Comparison of ENCODE assay signal across 8 cellular contexts in the genomic region with DNA sequence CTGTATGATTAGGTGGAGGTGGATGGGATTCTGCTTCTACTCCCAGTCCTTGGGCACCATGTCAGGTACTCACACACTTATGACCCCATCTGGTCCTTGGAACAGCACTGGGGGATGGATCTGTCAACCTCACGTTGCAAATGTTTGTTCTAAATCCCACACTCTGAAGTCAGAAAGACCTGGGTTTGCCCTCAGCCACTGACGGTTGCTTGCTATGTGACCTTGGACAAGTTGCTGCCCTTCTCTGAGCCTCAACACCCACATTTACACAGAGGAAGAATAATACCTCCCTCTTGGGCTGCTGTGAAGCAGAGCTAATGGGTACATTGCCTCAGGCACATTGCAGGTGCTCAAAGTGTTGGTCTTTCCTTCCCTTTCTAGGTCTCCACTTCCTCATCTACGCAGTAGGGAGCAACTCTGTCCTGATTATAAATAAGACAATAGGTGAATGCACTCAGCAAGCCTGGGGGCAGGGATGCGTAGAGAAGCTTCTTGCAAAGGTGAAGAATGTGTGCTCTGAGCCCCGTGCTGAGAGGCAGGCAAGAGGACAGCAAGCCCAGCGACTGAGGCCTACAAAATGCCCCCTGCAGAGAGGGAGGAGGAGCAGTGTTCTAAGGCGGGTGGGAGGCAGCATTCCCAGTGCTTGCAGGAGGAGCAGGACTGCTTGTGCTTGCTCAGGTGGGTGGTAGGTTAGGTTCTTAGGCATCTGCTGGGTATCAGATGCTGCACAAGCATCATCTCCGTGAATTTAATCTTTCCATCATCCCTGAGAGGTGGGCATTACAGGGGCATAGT. TPM values are rescaled to one million over a fixed set of nuclear protein-coding genes. Genes with fewer than 3 reads are reported as not detected.
DNase-seq lines count a peak whose midpoint lies in the region; ATAC-seq and TF ChIP-seq lines count a peak whose summit lies in the region.
"Not testable (repeated sequence)": the region's sequence is repeated elsewhere in the genome, so short reads cannot be mapped to it uniquely, and the experiment has no call there.
"Had no signal": no experiment of that assay in that cellular context is flagged by ENCODE, and none has a peak within 500 bp of the region (broad histone marks: within the 10 kb centered on the region; RNA-seq: fewer than 3 reads in every experiment).

No MANE protein-coding gene starts in this region.

- not testable (repeated sequence) for H2BK15ac ChIP-seq in H9 (ENCODE audit: low read depth, low read length)

- not testable (repeated sequence) for H3K4me1 ChIP-seq in H9 (ENCODE audit: insufficient read depth, low read length); upper lobe of left lung
- peaks cover 39% of the 10 kb centered on the region for H3K4me1 ChIP-seq in PC-9 (replicated peaks; ENCODE audit: insufficient read depth)

- H3K36me3 Mint-ChIP-seq in H9 (ENCODE audit: insufficient read depth in 1 of 3, low read depth in 3 of 3), result peaks cover 32 to 80% (median 39%) of the 10 kb centered on the region in 3 experiments
- not testable (repeated sequence) for H3K36me3 Mint-ChIP-seq in activated T-cell treated with anti-CD3 and anti-CD28 coated beads, Interleukin-2, amount 50 U/mL, for 24 hours (ENCODE audit: low read depth)

- peak; percentile 51 to 55 for ATAC-seq in upper lobe of left lung (ENCODE audit: low FRiP score in 2 of 2)

- H2BK12ac ChIP-seq in H9 (ENCODE audit: insufficient read length, low read depth, low read length), result not testable (repeated sequence)

- H3K18ac ChIP-seq in H9 (ENCODE audit: insufficient read length, low read depth, low read length), result not testable (repeated sequence)

- H3K27ac Mint-ChIP-seq in H9; activated T-cell treated with anti-CD3 and anti-CD28 coated beads, Interleukin-2, amount 50 U/mL, for 24 hours: not testable (repeated sequence)

- intact Hi-C loops in PC-9 (cut with micrococcal nuclease; ENCODE audit: unreplicated experiment); posterior vena cava (cut with DNase I): not testable (repeated sequence)

- not testable (repeated sequence) for H3K56ac ChIP-seq in H9 (ENCODE audit: insufficient read length, low read depth, low read length)

- not testable (repeated sequence) for H3K4me3 Mint-ChIP-seq in H9; activated T-cell treated with anti-CD3 and anti-CD28 coated beads, Interleukin-2, amount 50 U/mL, for 24 hours

- H3K23ac ChIP-seq in H9 (ENCODE audit: insufficient read length, low read depth, low read length), result not testable (repeated sequence)

- H3K79me1 ChIP-seq in H9 (ENCODE audit: insufficient read depth, low read depth, low read length, poor library complexity, severe bottlenecking), result not testable (repeated sequence)

- not testable (repeated sequence) for H4K20me1 ChIP-seq in H9 (ENCODE audit: control insufficient read depth, insufficient read depth, insufficient read length); PC-9 (ENCODE audit: insufficient read depth)

- not testable (repeated sequence) for H3K79me2 ChIP-seq in H9 (ENCODE audit: insufficient read depth, low read length); PC-9 (ENCODE audit: low read depth)

- no CpG with 5 or more reads among the region's 8 CpGs for WGBS in H9 (ENCODE audit: extremely low coverage, insufficient read length, low lambda C conversion rate)
- 46 to 50% methylated on average over 8 of the region's 8 CpGs for WGBS in upper lobe of left lung, 2 donors

- H3K23me2 ChIP-seq in H9 (ENCODE audit: insufficient read length, low read depth, low read length, poor library complexity, severe bottlenecking), result not testable (repeated sequence)

- H3K27me3 ChIP-seq in H9 (ENCODE audit: insufficient read depth, low read length); PC-9 (ENCODE audit: insufficient read depth, low read depth); upper lobe of left lung: not testable (repeated sequence)

- BruUV-seq in PC-9 (replicated peaks; lab: Mats Ljungman, UMichigan), result not testable (repeated sequence)

- DNase-seq in H9 (peak; percentile 21), PC-9 (peak in 1 of 2 experiments; percentile 94), islet precursor cell (peak; percentile 40), posterior vena cava (ENCODE audit: low spot score) (peak; percentile 64)
- peak; percentile 13 for DNase-seq in activated T-cell treated with anti-CD3 and anti-CD28 coated beads, Interleukin-2, amount 50 U/mL, for 24 hours
- not testable (repeated sequence) for DNase-seq in upper lobe of left lung

- not testable (repeated sequence) for H3K4ac ChIP-seq in H9 (ENCODE audit: low read depth, low read length)

- not testable (repeated sequence) for H4K5ac ChIP-seq in H9 (ENCODE audit: insufficient read length, low read depth, low read length)

- not testable (repeated sequence) for H3K4me2 ChIP-seq in H9 (ENCODE audit: insufficient read depth, insufficient read length, low read length)
- peak overlapping the region; percentile 29 for H3K4me2 ChIP-seq in PC-9

- H2BK20ac ChIP-seq in H9 (ENCODE audit: low read depth, low read length, poor library complexity, severe bottlenecking), result not testable (repeated sequence)

- not testable (repeated sequence) for H3K9me2 ChIP-seq in PC-9 (ENCODE audit: insufficient read depth)

- POLR2A ChIA-PET in PC-9 (lab: Charles Lee; ENCODE audit: unreplicated experiment), result not testable (repeated sequence)

- not testable (repeated sequence) for H3K36me3 ChIP-seq in PC-9 (ENCODE audit: low read depth); upper lobe of left lung

- not testable (repeated sequence) for H2AK5ac ChIP-seq in H9 (ENCODE audit: insufficient read length, low read length)

- H3K14ac ChIP-seq in H9 (ENCODE audit: insufficient read depth, low read length), result not testable (repeated sequence)

- H3T11ph ChIP-seq in H9 (ENCODE audit: low read length), result not testable (repeated sequence)

- not testable (repeated sequence) for H2AFZ ChIP-seq in H9 (ENCODE audit: low read length); PC-9

- H4K91ac ChIP-seq in H9 (ENCODE audit: insufficient read length, low read depth, low read length), result not testable (repeated sequence)

- not testable (repeated sequence) for TF ChIP-seq POLR2A in upper lobe of left lung (IDR thresholded peaks at IDR 0.05)

- H3K27ac ChIP-seq in H9 (ENCODE audit: insufficient read length, low read depth, low read length); PC-9; upper lobe of left lung: not testable (repeated sequence)

- not testable (repeated sequence) for H2BK120ac ChIP-seq in H9 (ENCODE audit: low read depth, low read length, poor library complexity, severe bottlenecking)

- peaks cover 17% of the 10 kb centered on the region for H3K27me3 Mint-ChIP-seq in H9 (ENCODE audit: low read depth)
- H3K27me3 Mint-ChIP-seq in activated T-cell treated with anti-CD3 and anti-CD28 coated beads, Interleukin-2, amount 50 U/mL, for 24 hours, result not testable (repeated sequence)

- H3K9me3 ChIP-seq in H9 (ENCODE audit: control insufficient read depth, low read depth, low read length), result peaks cover 76% of the 10 kb centered on the region
- H3K9me3 ChIP-seq in PC-9 (ENCODE audit: insufficient read depth, low read depth); upper lobe of left lung: not testable (repeated sequence)

- not testable (repeated sequence) for H3K4me1 Mint-ChIP-seq in H9; activated T-cell treated with anti-CD3 and anti-CD28 coated beads, Interleukin-2, amount 50 U/mL, for 24 hours (ENCODE audit: low read depth)

- TF ChIP-seq CTCF in H9 (conservative IDR thresholded peaks at IDR 0.05); PC-9 (conservative IDR thresholded peaks at IDR 0.05); upper lobe of left lung (IDR thresholded peaks at IDR 0.05): not testable (repeated sequence)

- not testable (repeated sequence) for H4K8ac ChIP-seq in H9 (replicated peaks; ENCODE audit: insufficient read length, low read depth, low read length)

- not testable (repeated sequence) for H3K4me3 ChIP-seq in PC-9, upper lobe of left lung

- H3K9ac ChIP-seq in H9 (ENCODE audit: extremely low read depth, insufficient read length, low read length), result not testable (repeated sequence)

- H2BK5ac ChIP-seq in H9 (ENCODE audit: insufficient read length, low read length), result not testable (repeated sequence)

- not testable (repeated sequence) for H3F3A ChIP-seq in PC-9 (ENCODE audit: insufficient read depth, low read depth)

- CTCF ChIA-PET in PC-9 (lab: Charles Lee), result not testable (repeated sequence)

- peaks cover 94 to 98% of the 10 kb centered on the region in 2 experiments for H3K9me3 Mint-ChIP-seq in H9
- peaks cover 11% of the 10 kb centered on the region for H3K9me3 Mint-ChIP-seq in activated T-cell treated with anti-CD3 and anti-CD28 coated beads, Interleukin-2, amount 50 U/mL, for 24 hours

- not testable (repeated sequence) for TF ChIP-seq EP300 in upper lobe of left lung (IDR thresholded peaks at IDR 0.05)

RNA-seq across cellular contexts. Expression of a gene that starts 21.8 kb away (rescaled TPM):
- total RNA-seq in H9 (2021) (not detected in 2 replicates), PC-9 (2021) (not detected in 2 replicates), posterior vena cava (not detected), upper lobe of left lung (not detected)
- total RNA-seq: Caco-2; CD8-positive, alpha-beta memory T cell had no signal
